Comparison of ENCODE assay signal across 8 cellular contexts in the genomic region with DNA sequence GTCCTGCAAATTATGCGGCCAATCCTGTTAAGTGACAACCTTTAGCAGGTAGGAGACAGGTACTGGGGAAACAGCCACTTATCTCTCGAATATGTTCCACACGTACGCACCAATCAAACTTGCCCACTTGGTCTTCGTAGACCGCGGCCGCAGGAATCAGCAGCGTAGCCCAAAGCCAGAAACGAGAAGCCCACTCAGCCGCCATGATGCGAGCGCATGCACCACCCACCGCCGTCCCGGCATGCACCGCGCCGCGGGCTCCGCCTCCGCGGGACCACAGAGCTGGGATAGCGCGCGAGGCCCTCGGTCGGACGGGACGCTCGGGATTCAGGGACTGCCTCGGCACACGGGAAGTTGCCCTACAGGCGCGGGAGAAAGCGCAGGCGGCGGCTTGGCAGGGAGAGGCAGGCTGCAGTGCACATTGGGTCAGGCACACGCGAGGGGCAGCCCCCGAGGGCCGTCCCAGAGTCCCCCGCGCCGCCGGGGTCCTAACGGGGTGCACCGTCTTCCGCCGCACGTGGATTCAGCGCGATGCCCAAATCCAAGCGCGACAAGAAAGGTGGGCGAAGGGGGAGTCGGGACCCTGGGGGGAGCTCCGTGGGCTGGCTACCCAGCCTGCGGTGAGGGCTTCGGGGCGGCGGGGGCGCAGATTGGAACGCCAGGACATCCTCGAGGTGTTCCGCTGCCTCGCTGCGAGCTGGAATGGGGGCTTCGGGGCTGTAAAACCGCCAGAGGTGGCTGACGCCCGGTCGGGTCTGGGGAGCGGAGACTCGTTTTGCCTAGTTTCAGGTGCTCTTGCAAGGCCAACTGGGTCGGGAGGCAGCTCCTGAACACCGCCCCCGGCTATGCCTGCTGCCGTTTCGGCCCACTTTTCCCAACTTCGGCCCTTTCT. TPM values are rescaled to one million over a fixed set of nuclear protein-coding genes. Genes with fewer than 3 reads are reported as not detected.
DNase-seq lines count a peak whose midpoint lies in the region; ATAC-seq and TF ChIP-seq lines count a peak whose summit lies in the region.

A gene (minus strand): TSS at position 220 of the 892 bp plus-strand sequence. CDS start 15 bp downstream, at position 205.
A gene (plus strand): TSS at position 501 of the 892 bp plus-strand sequence. CDS start 31 bp downstream, at position 532.

- no peaks in the 10 kb centered on the region for H3K36me3 ChIP-seq in fibroblast of lung (ENCODE audit: control insufficient read depth, insufficient read depth, low read length)
- peaks cover 0 to 30% (median 0%) of the 10 kb centered on the region in 3 experiments for H3K36me3 ChIP-seq in naive thymus-derived CD4-positive, alpha-beta T cell (ENCODE audit: control insufficient read depth in 2 of 3, insufficient read depth in 3 of 3, low read length in 3 of 3)

- H3K4me1 Mint-ChIP-seq in IgD-negative memory B cell = peaks cover 17 to 28% (median 24%) of the 10 kb centered on the region in 3 donors
- H3K4me1 Mint-ChIP-seq in naive thymus-derived CD4-positive, alpha-beta T cell = peaks cover 20 to 46% (median 29%) of the 10 kb centered on the region in 7 donors
- H3K4me1 Mint-ChIP-seq in stimulated activated memory B cell treated with anti-CD40 and anti-IgM and Interleukin-4, amounts not matched to agents 10 μg/mL and 1 μg/mL and 100 μg/mL, for 72 hours = peaks cover 27% of the 10 kb centered on the region

- peak within 1 kb of the TSS; percentile 91 for H2AFZ ChIP-seq in fibroblast of lung (ENCODE audit: low read length)

- H3K79me2 ChIP-seq in fibroblast of lung (ENCODE audit: control insufficient read depth, insufficient read depth, low read length) = peaks cover 77% of the 10 kb centered on the region

- H3K27me3 ChIP-seq in fibroblast of lung (ENCODE audit: control insufficient read depth, insufficient read depth, low read length) = no peaks in the 10 kb centered on the region
- H3K27me3 ChIP-seq in naive thymus-derived CD4-positive, alpha-beta T cell (ENCODE audit: control insufficient read depth in 2 of 2, insufficient read depth in 2 of 2, low read length in 2 of 2) = no peaks in the 10 kb centered on the region

- no peak for TF ChIP-seq CTCF in fibroblast of lung (conservative IDR thresholded peaks at IDR 0.05 in 1 of 2, IDR thresholded peaks at IDR 0.05 in 1 of 2; ENCODE audit: low read depth in 1 of 2, low read length in 2 of 2)

- intact Hi-C loops in naive thymus-derived CD4-positive, alpha-beta T cell (cut with micrococcal nuclease) = loop anchor here (1.0 to 2.0 kb wide), 11 partner anchors 10 to 549 kb away; a partner anchor contains a TSS

- H3K4me3 ChIP-seq in fibroblast of lung (replicated peaks in 1 of 4; ENCODE audit: control extremely low read depth in 1 of 4, insufficient read depth in 1 of 4, low read depth in 3 of 4, low read length in 4 of 4) = peak within 1 kb of the TSS; percentile 72 to 99 (median 84)
- H3K4me3 ChIP-seq in naive thymus-derived CD4-positive, alpha-beta T cell (ENCODE audit: low read length) = peak within 1 kb of the TSS; percentile 92

- peak within 1 kb of the TSS; percentile 94 for H3K9ac ChIP-seq in fibroblast of lung (ENCODE audit: insufficient read depth, low read length)

- DNase-seq in DMS153 treated with DMSO at 0.1 percent for 48 hours (lab: John Stamatoyannopoulos, UW; ENCODE audit: unreplicated experiment) (peak; percentile 91), RKO (ENCODE audit: low spot score) (peak; percentile 83), fibroblast of lung (ENCODE audit: low read depth in 2 of 2) (peak; percentile 74 to 75)
- DNase-seq in activated T-helper 1 cell treated with anti-CD3 and anti-CD28 coated beads, Interleukin-2, amount 50 U/mL, for 16 hours (ENCODE audit: low read depth in 1 of 2, low spot score in 1 of 2) = peak; percentile 82
- peak; percentile 83 to 96 (median 92) for DNase-seq in naive thymus-derived CD4-positive, alpha-beta T cell

- H3K4me2 ChIP-seq in fibroblast of lung (ENCODE audit: extremely low read depth, insufficient read depth, low read length) = peak within 1 kb of the TSS; percentile 72

- peaks cover 2% of the 10 kb centered on the region for H3K36me3 Mint-ChIP-seq in IgD-negative memory B cell
- peaks cover 0 to 2% (median 0%) of the 10 kb centered on the region in 5 donors for H3K36me3 Mint-ChIP-seq in naive thymus-derived CD4-positive, alpha-beta T cell
- H3K36me3 Mint-ChIP-seq in stimulated activated memory B cell treated with anti-CD40 and anti-IgM and Interleukin-4, amounts not matched to agents 10 μg/mL and 1 μg/mL and 100 μg/mL, for 72 hours = peaks cover 11% of the 10 kb centered on the region

- no peaks in the 10 kb centered on the region for H3K27me3 Mint-ChIP-seq in IgD-negative memory B cell
- no peaks in the 10 kb centered on the region for H3K27me3 Mint-ChIP-seq in naive thymus-derived CD4-positive, alpha-beta T cell
- no peaks in the 10 kb centered on the region for H3K27me3 Mint-ChIP-seq in stimulated activated memory B cell treated with anti-CD40 and anti-IgM and Interleukin-4, amounts not matched to agents 10 μg/mL and 1 μg/mL and 100 μg/mL, for 72 hours

- POLR2A ChIA-PET in naive thymus-derived CD4-positive, alpha-beta T cell (lab: Charles Lee) = interaction anchor here (0.6 to 1.6 kb wide), 8 partner anchors 11 to 346 kb away, joined by 3 to 7 read pairs (median 3); a partner anchor contains a TSS

- ATAC-seq in GM21528 (IDR thresholded peaks at IDR 0.05; ENCODE audit: low FRiP score, unreplicated experiment) = peak; percentile 86
- ATAC-seq in naive thymus-derived CD4-positive, alpha-beta T cell = peak; percentile 97
- ATAC-seq in stimulated activated memory B cell treated with anti-CD40 and anti-IgM and Interleukin-4, amounts not matched to agents 10 μg/mL and 1 μg/mL and 100 μg/mL, for 72 hours = peak; percentile 97

- CTCF ChIA-PET in naive thymus-derived CD4-positive, alpha-beta T cell (lab: Charles Lee) = interaction anchor here (1.2 kb wide), 1 partner anchor 367 kb away, joined by 3 read pairs; no protein-coding TSS in a partner anchor

- H3K4me3 Mint-ChIP-seq in IgD-negative memory B cell = peak within 1 kb of the TSS; percentile 93 to 99 (median 98)
- peak within 1 kb of the TSS; percentile 91 to 98 (median 96) for H3K4me3 Mint-ChIP-seq in naive thymus-derived CD4-positive, alpha-beta T cell
- H3K4me3 Mint-ChIP-seq in stimulated activated memory B cell treated with anti-CD40 and anti-IgM and Interleukin-4, amounts not matched to agents 10 μg/mL and 1 μg/mL and 100 μg/mL, for 72 hours = peak within 1 kb of the TSS; percentile 92

- no peaks in the 10 kb centered on the region for H3K9me3 ChIP-seq in fibroblast of lung (ENCODE audit: control insufficient read depth, insufficient read depth, low read depth, low read length)
- no peaks in the 10 kb centered on the region for H3K9me3 ChIP-seq in naive thymus-derived CD4-positive, alpha-beta T cell (ENCODE audit: control insufficient read depth in 2 of 3, low read length in 3 of 3)

- no peaks in the 10 kb centered on the region for H4K20me1 ChIP-seq in fibroblast of lung (ENCODE audit: control insufficient read depth, extremely low read depth, insufficient read depth, low read length)

- no peaks in the 10 kb centered on the region for H3K9me3 Mint-ChIP-seq in IgD-negative memory B cell
- H3K9me3 Mint-ChIP-seq in naive thymus-derived CD4-positive, alpha-beta T cell = peaks cover 0 to 1% (median 0%) of the 10 kb centered on the region in 11 donors
- no peaks in the 10 kb centered on the region for H3K9me3 Mint-ChIP-seq in stimulated activated memory B cell treated with anti-CD40 and anti-IgM and Interleukin-4, amounts not matched to agents 10 μg/mL and 1 μg/mL and 100 μg/mL, for 72 hours

- peaks cover 6% of the 10 kb centered on the region for H3K4me1 ChIP-seq in fibroblast of lung (ENCODE audit: control insufficient read depth, extremely low read depth, insufficient read depth, low read length)
- peaks cover 26 to 30% of the 10 kb centered on the region in 2 donors for H3K4me1 ChIP-seq in naive thymus-derived CD4-positive, alpha-beta T cell (ENCODE audit: control insufficient read depth in 2 of 2, insufficient read depth in 2 of 2, low read length in 2 of 2)

- H3K27ac ChIP-seq in fibroblast of lung (ENCODE audit: insufficient read depth, low read length) = peak within 1 kb of the TSS; percentile 87
- peak within 1 kb of the TSS; percentile 91 for H3K27ac ChIP-seq in naive thymus-derived CD4-positive, alpha-beta T cell (ENCODE audit: low read depth, low read length)

- peak within 1 kb of the TSS; percentile 90 to 96 (median 95) for H3K27ac Mint-ChIP-seq in IgD-negative memory B cell
- H3K27ac Mint-ChIP-seq in naive thymus-derived CD4-positive, alpha-beta T cell = peak within 1 kb of the TSS; percentile 91 to 97 (median 95)
- peak within 1 kb of the TSS; percentile 98 for H3K27ac Mint-ChIP-seq in stimulated activated memory B cell treated with anti-CD40 and anti-IgM and Interleukin-4, amounts not matched to agents 10 μg/mL and 1 μg/mL and 100 μg/mL, for 72 hours

RNA-seq across cellular contexts. Expression of the first gene that starts in this region (rescaled TPM):
- polyA plus RNA-seq in IgD-negative memory B cell (19.5 TPM), fibroblast of lung (33.3 and 53.3 TPM in 2 replicates)
- total RNA-seq in fibroblast of lung = 46.0 and 78.1 TPM in 2 replicates
- polyA plus RNA-seq in fibroblast of lung (2012) = 44.4 and 55.2 TPM in 2 replicates
- 114 and 226 TPM in 2 replicates for polyA minus RNA-seq in fibroblast of lung (ENCODE audit: low replicate concordance)
- 10 to 100 TPM; 29.8 to 43.7 (median 37.1) TPM for total RNA-seq in naive thymus-derived CD4-positive, alpha-beta T cell
- polyA plus RNA-seq in naive thymus-derived CD4-positive, alpha-beta T cell = 10 to 100 TPM; 18.6 to 25.6 TPM

RNA-seq across cellular contexts. Expression of the second gene that starts in this region (rescaled TPM):
- polyA plus RNA-seq in IgD-negative memory B cell (34.9 TPM), fibroblast of lung (28.6 and 53.3 TPM in 2 replicates)
- 12.6 and 16.4 TPM in 2 replicates for total RNA-seq in fibroblast of lung
- 26.2 and 44.1 TPM in 2 replicates for polyA plus RNA-seq in fibroblast of lung (2012)
- polyA minus RNA-seq in fibroblast of lung (ENCODE audit: low replicate concordance) = 5.2 and 21.3 TPM in 2 replicates
- total RNA-seq in naive thymus-derived CD4-positive, alpha-beta T cell = 10 to 100 TPM; 17.1 to 42.3 (median 22.4) TPM
- polyA plus RNA-seq in naive thymus-derived CD4-positive, alpha-beta T cell = 10 to 100 TPM; 27.1 to 29.0 TPM

Comparison
In these comparisons a context has a peak if more than half of its experiments do, and no peak if none do; other contexts are left out.
1. Peak in every context shown above with its lines: DNase-seq, ATAC-seq, H3K4me3 ChIP-seq and H3K27ac ChIP-seq.